In the genomic region with DNA sequence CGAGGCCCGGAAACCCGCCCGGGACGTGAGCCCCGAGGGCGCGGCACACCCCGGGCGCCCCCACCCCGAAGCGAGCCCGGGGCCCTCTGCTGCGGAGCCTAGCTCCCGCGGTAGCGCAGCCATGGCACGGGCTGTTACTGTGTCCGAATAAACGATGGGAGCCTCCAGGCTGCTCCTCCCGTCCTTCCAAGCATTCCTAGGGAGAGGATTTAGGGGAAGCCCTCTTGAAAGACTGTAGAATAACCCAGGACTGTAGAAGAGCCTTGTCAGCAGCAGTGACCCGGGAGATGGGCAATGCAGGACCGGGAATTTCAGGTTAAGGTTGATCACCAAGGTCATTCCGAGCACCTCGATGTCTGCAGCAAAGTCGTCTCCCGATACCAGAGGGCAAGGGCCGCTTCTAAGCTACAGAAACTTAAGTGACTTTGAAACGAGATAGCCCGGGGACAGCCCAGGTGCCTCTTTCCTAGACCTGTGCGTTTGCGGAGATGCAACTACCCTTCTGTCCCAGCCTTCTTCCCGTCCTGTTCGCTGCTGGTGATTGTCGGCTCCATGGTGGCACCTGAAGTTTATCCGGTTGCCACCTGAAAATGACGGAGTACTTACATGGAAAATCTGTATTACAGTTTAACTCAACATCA, we compare ENCODE assay signal across 8 cellular contexts. TPM values are rescaled to one million over a fixed set of nuclear protein-coding genes. Genes with fewer than 3 reads are reported as not detected.
DNase-seq lines count a peak whose midpoint lies in the region; ATAC-seq and TF ChIP-seq lines count a peak whose summit lies in the region.

No MANE protein-coding gene starts in this region.

- peak overlapping the region; percentile 35 to 56 for H3K4ac ChIP-seq in mesenchymal stem cell (ENCODE audit: low read depth in 1 of 2, low read length in 2 of 2)

- H3K27me3 ChIP-seq in SU-DHL-6 (ENCODE audit: low read length) (no peaks in the 10 kb centered on the region), mesenchymal stem cell (ENCODE audit: control insufficient read depth in 1 of 2, insufficient read depth in 1 of 2, low read length in 2 of 2) (peaks cover 9 to 24% of the 10 kb centered on the region in 2 experiments), subcutaneous abdominal adipose tissue (ENCODE audit: control insufficient read depth in 5 of 5, insufficient read depth in 4 of 5, low read length in 5 of 5) (peaks cover 0 to 6% (median 0%) of the 10 kb centered on the region in 5 donors)

- H3K4me2 ChIP-seq in SU-DHL-6 (ENCODE audit: low read depth, low read length, poor library complexity, severe bottlenecking) (peak overlapping the region; percentile 56), mesenchymal stem cell (ENCODE audit: low read length, poor library complexity, severe bottlenecking) (peak overlapping the region; percentile 99)

- no peak overlapping the region for H4K91ac ChIP-seq in mesenchymal stem cell (ENCODE audit: low read length)

- H2BK12ac ChIP-seq in mesenchymal stem cell (ENCODE audit: low read length in 2 of 2): peak overlapping the region in 1 of 2 experiments; percentile 59

- H3K14ac ChIP-seq in mesenchymal stem cell (ENCODE audit: low read length in 2 of 2): peak overlapping the region in 1 of 2 experiments; percentile 45

- intact Hi-C loops in posterior vena cava (cut with DNase I): no loop called here

- H3K36me3 ChIP-seq in HEK293 (ENCODE audit: control insufficient read depth in 2 of 2, insufficient read depth in 1 of 2, low read length in 2 of 2) (no peaks in the 10 kb centered on the region), SU-DHL-6 (ENCODE audit: low read length) (no peaks in the 10 kb centered on the region), mesenchymal stem cell (ENCODE audit: control insufficient read depth in 1 of 2, insufficient read depth in 2 of 2, low read depth in 1 of 2, low read length in 2 of 2) (no peaks in the 10 kb centered on the region), subcutaneous abdominal adipose tissue (ENCODE audit: control insufficient read depth in 5 of 5, insufficient read depth in 5 of 5, low read length in 5 of 5) (no peaks in the 10 kb centered on the region)

- no peaks in the 10 kb centered on the region for H3K79me2 ChIP-seq in SU-DHL-6 (ENCODE audit: insufficient read depth, low read length)

- no peak overlapping the region for H4K8ac ChIP-seq in mesenchymal stem cell (ENCODE audit: low read length)

- H3K27ac Mint-ChIP-seq in central memory CD8-positive, alpha-beta T cell (ENCODE audit: low read depth): peak overlapping the region; percentile 89

- peak overlapping the region; percentile 57 for H3K18ac ChIP-seq in mesenchymal stem cell (ENCODE audit: low read depth in 1 of 2, low read length in 2 of 2)

- H3F3A ChIP-seq in SU-DHL-6 (ENCODE audit: insufficient read depth): no peaks in the 10 kb centered on the region

- peak; percentile 7 for ATAC-seq in central memory CD8-positive, alpha-beta T cell (replicated peaks; ENCODE audit: extremely low read depth, poor library complexity, severe bottlenecking)

- H3K4me3 Mint-ChIP-seq in central memory CD8-positive, alpha-beta T cell: peak overlapping the region; percentile 81

- H3K23ac ChIP-seq in mesenchymal stem cell (ENCODE audit: low read length in 2 of 2): peak overlapping the region in 1 of 2 experiments; percentile 92

- H3K9me3 Mint-ChIP-seq in central memory CD8-positive, alpha-beta T cell: no peaks in the 10 kb centered on the region

- peaks cover 6% of the 10 kb centered on the region for H3K79me1 ChIP-seq in mesenchymal stem cell (replicated peaks; ENCODE audit: low read length, poor library complexity, severe bottlenecking)

- H2BK120ac ChIP-seq in mesenchymal stem cell (ENCODE audit: low read depth, low read length): no peak overlapping the region

- peaks cover 32% of the 10 kb centered on the region for H3K4me1 Mint-ChIP-seq in central memory CD8-positive, alpha-beta T cell

- H2AK5ac ChIP-seq in mesenchymal stem cell (ENCODE audit: low read length, severe bottlenecking): no peak overlapping the region

- no peaks in the 10 kb centered on the region for H3K4me1 ChIP-seq in HEK293 (ENCODE audit: control insufficient read depth, insufficient read depth, low read length)
- peaks cover 5% of the 10 kb centered on the region for H3K4me1 ChIP-seq in mesenchymal stem cell (ENCODE audit: control insufficient read depth, insufficient read depth, low read depth, low read length)
- H3K4me1 ChIP-seq in subcutaneous abdominal adipose tissue (ENCODE audit: control insufficient read depth in 5 of 5, insufficient read depth in 5 of 5, low read length in 5 of 5): peaks cover 0 to 24% (median 21%) of the 10 kb centered on the region in 5 donors

- peak overlapping the region; percentile 57 for H3K9ac ChIP-seq in SU-DHL-6 (ENCODE audit: low read length)
- peak overlapping the region; percentile 92 for H3K9ac ChIP-seq in mesenchymal stem cell (ENCODE audit: low read length)
- H3K9ac ChIP-seq in subcutaneous abdominal adipose tissue (ENCODE audit: low read length in 5 of 5): peak overlapping the region in 4 of 5 donors; percentile 72 to 85 (median 80)

- H2AFZ ChIP-seq in SU-DHL-6 (ENCODE audit: low read depth, low read length, severe bottlenecking) (peak overlapping the region; percentile 61), mesenchymal stem cell (ENCODE audit: low read depth, low read length) (peak overlapping the region; percentile 49)

- H3K9me3 ChIP-seq in HEK293 (ENCODE audit: control insufficient read depth, insufficient read depth, low read depth, low read length): no peaks in the 10 kb centered on the region
- H3K9me3 ChIP-seq in SU-DHL-6 (ENCODE audit: insufficient read depth, low read length): no peaks in the 10 kb centered on the region
- H3K9me3 ChIP-seq in mesenchymal stem cell (ENCODE audit: control insufficient read depth, low read length): no peaks in the 10 kb centered on the region
- no peaks in the 10 kb centered on the region for H3K9me3 ChIP-seq in subcutaneous abdominal adipose tissue (ENCODE audit: control insufficient read depth in 5 of 5, low read length in 5 of 5)

- 3% methylated on average over 37 of the region's 37 CpGs for WGBS in mesenchymal stem cell

- no peaks in the 10 kb centered on the region for H3K27me3 Mint-ChIP-seq in central memory CD8-positive, alpha-beta T cell

- DNase-seq in COLO668 (lab: John Stamatoyannopoulos, UW; ENCODE audit: unreplicated experiment) (peak; percentile 32), mesenchymal stem cell (no peak), Kasumi-1 (lab: John Stamatoyannopoulos, UW) (no peak), posterior vena cava (ENCODE audit: low spot score) (no peak)
- peak in 1 of 2 donors; percentile 61 for DNase-seq in central memory CD8-positive, alpha-beta T cell (ENCODE audit: low spot score in 2 of 2)

- no peaks in the 10 kb centered on the region for H4K20me1 ChIP-seq in SU-DHL-6 (ENCODE audit: low read depth, low read length)

- no peak overlapping the region for H2BK5ac ChIP-seq in mesenchymal stem cell (ENCODE audit: low read depth, low read length, poor library complexity, severe bottlenecking)

- H3K27ac ChIP-seq in HEK293 (ENCODE audit: extremely low read depth, low read depth, low read length): peak overlapping the region; percentile 78
- peak overlapping the region; percentile 32; the same call in 1 of the 2 replicates for H3K27ac ChIP-seq in SU-DHL-6 (ENCODE audit: low read depth, low read length)
- H3K27ac ChIP-seq in mesenchymal stem cell (ENCODE audit: low read length, poor library complexity, severe bottlenecking): no peak overlapping the region
- H3K27ac ChIP-seq in subcutaneous abdominal adipose tissue (ENCODE audit: low read depth, low read length): no peak overlapping the region

- CTCF ChIA-PET in HEK293 (lab: Yijun Ruan, JAX): interaction anchor here (0.8 kb wide), 1 partner anchor 10 kb away, joined by 3 read pairs; no protein-coding TSS in a partner anchor

- POLR2A ChIA-PET in HEK293 (lab: Yijun Ruan, JAX): interaction anchor here (1.6 kb wide), 1 partner anchor 150 kb away, joined by 6 read pairs; a partner anchor contains a TSS

- H2BK15ac ChIP-seq in mesenchymal stem cell (ENCODE audit: low read depth, poor library complexity, severe bottlenecking): peak overlapping the region; percentile 84

- peak overlapping the region; percentile 60 for H3K4me3 ChIP-seq in HEK293 (ENCODE audit: low read depth, low read length)
- H3K4me3 ChIP-seq in SU-DHL-6 (ENCODE audit: insufficient read depth, low read length, poor library complexity, severe bottlenecking): peak overlapping the region; percentile 86
- peak overlapping the region; percentile 82 to 88 for H3K4me3 ChIP-seq in mesenchymal stem cell (ENCODE audit: insufficient read depth in 1 of 2, low read depth in 1 of 2, low read length in 2 of 2)
- H3K4me3 ChIP-seq in subcutaneous abdominal adipose tissue (ENCODE audit: low read depth in 1 of 5, low read length in 5 of 5): peak overlapping the region; percentile 55 to 80 (median 78)

- peaks cover 9% of the 10 kb centered on the region for H3K36me3 Mint-ChIP-seq in central memory CD8-positive, alpha-beta T cell (ENCODE audit: insufficient read depth)

- H3K9me2 ChIP-seq in SU-DHL-6 (replicated peaks; ENCODE audit: insufficient read depth, low read length): no peaks in the 10 kb centered on the region

- TF ChIP-seq CTCF in HEK293 (tag by site-specific recombination; IDR thresholded peaks at IDR 0.05) (no peak), SU-DHL-6 (IDR thresholded peaks at IDR 0.05; ENCODE audit: insufficient read depth, low read length, poor library complexity, severe bottlenecking) (no peak)

TF ChIP-seq in HEK293, 187 proteins besides CTCF, POLR2A, EP300 and RAD21 (continues in another document):
- TF ChIP-seq, protein P1, sequence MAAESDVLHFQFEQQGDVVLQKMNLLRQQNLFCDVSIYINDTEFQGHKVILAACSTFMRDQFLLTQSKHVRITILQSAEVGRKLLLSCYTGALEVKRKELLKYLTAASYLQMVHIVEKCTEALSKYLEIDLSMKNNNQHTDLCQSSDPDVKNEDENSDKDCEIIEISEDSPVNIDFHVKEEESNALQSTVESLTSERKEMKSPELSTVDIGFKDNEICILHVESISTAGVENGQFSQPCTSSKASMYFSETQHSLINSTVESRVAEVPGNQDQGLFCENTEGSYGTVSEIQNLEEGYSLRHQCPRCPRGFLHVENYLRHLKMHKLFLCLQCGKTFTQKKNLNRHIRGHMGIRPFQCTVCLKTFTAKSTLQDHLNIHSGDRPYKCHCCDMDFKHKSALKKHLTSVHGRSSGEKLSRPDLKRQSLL (tag by site-specific recombination; IDR thresholded peaks at IDR 0.05): no peak
- TF ChIP-seq ZBTB20 (tag by site-specific recombination; IDR thresholded peaks at IDR 0.05): peak; percentile 77
- no peak for TF ChIP-seq ZNF544 (tag by site-specific recombination; IDR thresholded peaks at IDR 0.05)
- TF ChIP-seq ZNF239 (tag by site-specific recombination; IDR thresholded peaks at IDR 0.05): no peak
- no peak for TF ChIP-seq ZEB2 (tag by site-specific recombination; IDR thresholded peaks at IDR 0.05)
- no peak for TF ChIP-seq ZNF529 (tag by site-specific recombination; IDR thresholded peaks at IDR 0.05; ENCODE audit: insufficient replicate concordance)
- no peak for TF ChIP-seq ZFP37 (tag by site-specific recombination; IDR thresholded peaks at IDR 0.05)

RNA-seq across cellular contexts. Expression of a gene that starts 0.7 kb away (rescaled TPM):
- 13.1 TPM for polyA plus RNA-seq in mesenchymal stem cell (2013, experiment 1 of 2)
- 11.6 TPM for polyA plus RNA-seq in mesenchymal stem cell (2013, experiment 2 of 2)
- total RNA-seq in posterior vena cava: 10 to 100 TPM; 42.3 to 44.7 TPM

RNA-seq across cellular contexts. Expression of a gene that starts 39.4 kb away (rescaled TPM):
- 59.1 TPM for polyA plus RNA-seq in mesenchymal stem cell (2013, experiment 1 of 2)
- polyA plus RNA-seq in mesenchymal stem cell (2013, experiment 2 of 2): 58.9 TPM
- 100 to 1,000 TPM; 118 to 176 TPM for total RNA-seq in posterior vena cava

Comparison
In these comparisons a context has a peak if more than half of its experiments do, and no peak if none do; other contexts are left out.
1. H3K27ac ChIP-seq: peak in HEK293 (single experiment) and SU-DHL-6 (single experiment); none in mesenchymal stem cell (single experiment) and subcutaneous abdominal adipose tissue (single experiment).
2. Peak in every context shown above with its lines, with median percentiles within 50 percentile points of each other: H3K4me3 ChIP-seq and H3K9ac ChIP-seq.